1 cellular context compared by ENCODE assay signal in genomic region chr17:4972322-4972721, GRCh38.
TF ChIP-seq lines count a peak whose summit lies in the region.

No MANE protein-coding gene starts in this region.

TF ChIP-seq in HepG2, 621 proteins besides CTCF, POLR2A, EP300 and RAD21:
- peak; percentile 34; the same call in 1 of the 2 replicates for TF ChIP-seq AKAP8 (CRISPR knock-in tag; IDR thresholded peaks at IDR 0.05)
- peak; percentile 7 to 14; a peak in 2 of 4 replicates for TF ChIP-seq MAFK (conservative IDR thresholded peaks at IDR 0.05 in 1 of 2, IDR thresholded peaks at IDR 0.05 in 1 of 2; ENCODE audit: low read length in 2 of 2)
- no peak for TF ChIP-seq IRX3 (CRISPR knock-in tag; IDR thresholded peaks at IDR 0.05; ENCODE audit: borderline replicate concordance, low read depth)
- no peak for TF ChIP-seq KAT2B (IDR thresholded peaks at IDR 0.05; ENCODE audit: borderline replicate concordance, low read depth, low read length)
- peak; percentile 65 for TF ChIP-seq HNRNPH1 (optimal IDR thresholded peaks at IDR 0.05; ENCODE audit: low read depth, low read length)
- TF ChIP-seq POLR2G (IDR thresholded peaks at IDR 0.05; ENCODE audit: low read depth, low read length), result peak; percentile 59
- TF ChIP-seq RBFOX2 (IDR thresholded peaks at IDR 0.05; ENCODE audit: low read depth, low read length), result peak; percentile 53; the same call in 1 of the 2 replicates
- TF ChIP-seq AGO1 (IDR thresholded peaks at IDR 0.05; ENCODE audit: low read depth, low read length, poor library complexity, severe bottlenecking), result peak; percentile 77
- TF ChIP-seq AGO2 (optimal IDR thresholded peaks at IDR 0.05; ENCODE audit: low read depth, low read length), result peak; percentile 85
- peak; percentile 71 for TF ChIP-seq RBM22 (optimal IDR thresholded peaks at IDR 0.05; ENCODE audit: low read length)
- TF ChIP-seq FIP1L1 (IDR thresholded peaks at IDR 0.05; ENCODE audit: borderline replicate concordance, insufficient read depth, low read depth, low read length), result no peak
